ENCODE assay signal across 13 cellular contexts in the genomic region with DNA sequence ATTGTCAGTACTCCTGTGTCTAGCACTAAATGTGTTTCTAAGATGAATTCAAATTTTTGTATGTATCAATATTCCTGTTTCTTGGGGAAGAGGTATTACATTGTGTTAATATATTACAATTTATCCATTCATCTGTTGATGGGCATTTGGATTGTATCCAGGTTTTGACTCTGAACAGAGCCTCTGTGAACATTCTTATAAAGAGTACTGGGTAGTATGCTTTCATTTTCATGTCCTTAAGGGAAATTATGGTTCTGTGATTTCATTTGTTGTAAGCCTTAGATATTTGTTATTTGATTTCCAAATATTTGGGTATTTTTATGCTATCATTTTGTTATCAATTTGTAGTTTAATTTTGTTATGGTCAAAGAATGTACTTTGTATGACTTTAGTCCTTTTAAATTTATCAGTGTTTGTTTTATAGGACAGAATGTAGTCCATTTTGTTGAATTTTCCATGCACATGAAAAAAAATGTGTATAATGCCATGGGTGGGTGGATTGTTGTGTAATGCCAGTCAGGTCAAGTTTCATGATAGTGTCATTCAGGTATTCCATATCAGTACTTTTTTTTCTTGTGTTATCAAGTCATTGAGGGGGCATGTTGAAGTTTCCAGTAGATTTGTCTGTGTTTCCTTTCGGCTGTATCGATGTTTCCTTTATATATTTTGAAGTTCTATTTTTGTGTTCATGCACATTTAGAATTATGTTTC. TPM values are rescaled to one million over a fixed set of nuclear protein-coding genes. Genes with fewer than 3 reads are reported as not detected.
DNase-seq lines count a peak whose midpoint lies in the region; ATAC-seq, FAIRE-seq and TF ChIP-seq lines count a peak whose summit lies in the region.
"Had no signal": no experiment of that assay in that cellular context is flagged by ENCODE, and none has a peak within 500 bp of the region (broad histone marks: within the 10 kb centered on the region; RNA-seq: fewer than 3 reads in every experiment).

No MANE protein-coding gene starts in this region.

- H4K20me1 ChIP-seq in HepG2 (ENCODE audit: insufficient read depth, low read length): no peaks in the 10 kb centered on the region

- TF ChIP-seq EP300 in HepG2 (IDR thresholded peaks at IDR 0.05; ENCODE audit: low read depth in 2 of 2, low read length in 2 of 2) (no peak), HepG2 (CRISPR knock-in tag; IDR thresholded peaks at IDR 0.05; ENCODE audit: borderline replicate concordance) (no peak)

- H3K9ac ChIP-seq in liver (ENCODE audit: low read depth in 1 of 2, low read length in 2 of 2): no peak overlapping the region
- H3K9ac ChIP-seq in HepG2 (ENCODE audit: insufficient read depth, low read depth, low read length): no peak overlapping the region
- H3K9ac ChIP-seq: BLaER1 treated with 17β-estradiol and CSF1 and Interleukin-3, amounts not matched to agents 10 nM and 100 nM had no signal

- no peak for DNase-seq in HepG2 (ENCODE audit: low spot score)
- peak; percentile 75 for DNase-seq in SK-MEL-5 (ENCODE audit: low read depth, low spot score)
- peak; percentile 67 for DNase-seq in superior temporal gyrus (ENCODE audit: extremely low spot score)
- DNase-seq in kidney glomerular epithelial cell (lab: John Stamatoyannopoulos, UW): no peak
- DNase-seq in 8988T: no peak
- DNase-seq: activated CD8-positive, alpha-beta memory T cell treated with anti-CD3 and anti-CD28 coated beads for 24 hours; glutamatergic neuron; MV-4-11; right cardiac atrium had no signal

- H3K9me3 ChIP-seq in liver (ENCODE audit: control insufficient read depth in 4 of 4, low read length in 3 of 4) (no peaks in the 10 kb centered on the region), HepG2 (ENCODE audit: low read length) (no peaks in the 10 kb centered on the region)

- in situ Hi-C loops in HepG2 (cut with HindIII; ENCODE audit: extremely low pct_ligation_motif_present, low pct_unique_long_range_greater_than_20kb) (no loop called here), SK-MEL-5 (cut with HindIII; ENCODE audit: low pct_unique_long_range_greater_than_20kb, low sequenced_read_pairs) (no loop called here)

- H3K4me3 ChIP-seq in liver (ENCODE audit: low read depth in 1 of 3, low read length in 3 of 3) (no peak overlapping the region), HepG2 (replicated peaks in 1 of 3; ENCODE audit: insufficient read depth in 1 of 3, low read depth in 2 of 3, low read length in 3 of 3) (no peak overlapping the region)
- H3K4me3 ChIP-seq: BLaER1 treated with 17β-estradiol and CSF1 and Interleukin-3, amounts not matched to agents 10 nM and 100 nM had no signal

- POLR2A ChIA-PET in HepG2 (lab: Yijun Ruan, JAX): no interaction called here

- no peak overlapping the region for H3K27ac ChIP-seq in liver (ENCODE audit: low read depth in 1 of 2, low read length in 2 of 2)
- H3K27ac ChIP-seq in HepG2 (ENCODE audit: extremely low read length, insufficient read depth, low read length): no peak overlapping the region
- H3K27ac ChIP-seq: BLaER1 treated with 17β-estradiol and CSF1 and Interleukin-3, amounts not matched to agents 10 nM and 100 nM had no signal

- WGBS in liver: 79% methylated on average over 2 of the region's 2 CpGs
- 99% methylated on average over 2 of the region's 2 CpGs for WGBS in HepG2 (ENCODE audit: low lambda C conversion rate)

- TF ChIP-seq CTCF in liver (IDR thresholded peaks at IDR 0.05; ENCODE audit: low read depth, low read length, missing input control) (no peak), HepG2 (CRISPR knock-in tag; IDR thresholded peaks at IDR 0.05) (no peak)

- CTCF ChIA-PET in HepG2 (lab: Yijun Ruan, JAX; ENCODE audit: low intra/inter-chr PET ratio, low total read pairs): no interaction called here

- no peak overlapping the region for H3K4me2 ChIP-seq in HepG2 (ENCODE audit: low read depth, low read length)

- H3K4me1 ChIP-seq in liver (ENCODE audit: control insufficient read depth in 4 of 4, insufficient read depth in 4 of 4, low read length in 3 of 4) (peaks cover 0 to 3% (median 0%) of the 10 kb centered on the region in 4 donors), HepG2 (ENCODE audit: insufficient read depth, low read length) (peaks cover 13% of the 10 kb centered on the region; the same call in 1 of the 2 replicates)

- H3K36me3 ChIP-seq in liver (ENCODE audit: control insufficient read depth in 4 of 4, insufficient read depth in 3 of 4, low read depth in 1 of 4, low read length in 3 of 4) (no peaks in the 10 kb centered on the region), HepG2 (replicated peaks in 1 of 2; ENCODE audit: control insufficient read depth in 1 of 2, insufficient read depth in 2 of 2, low read length in 2 of 2) (peaks cover 1 to 13% of the 10 kb centered on the region in 2 experiments; a peak in 2 of 5 replicates)

- intact Hi-C loops in HepG2 (cut with micrococcal nuclease; ENCODE audit: unreplicated experiment): no loop called here

- H2AFZ ChIP-seq in HepG2 (ENCODE audit: low read length): no peak overlapping the region

- no peak for TF ChIP-seq POLR2A in HepG2 (IDR thresholded peaks at IDR 0.05; ENCODE audit: insufficient read depth in 1 of 2, low read depth in 2 of 2, low read length in 2 of 2)

- H3K79me2 ChIP-seq in HepG2 (ENCODE audit: insufficient read depth, low read length): peaks cover 79% of the 10 kb centered on the region

- FAIRE-seq in HepG2 (lab: Jason Lieb, UNC) (no peak), endometrium (lab: Jason Lieb, UNC) (peak; percentile 35)

- H3K27me3 ChIP-seq in liver (ENCODE audit: control insufficient read depth in 4 of 4, insufficient read depth in 4 of 4, low read length in 3 of 4) (no peaks in the 10 kb centered on the region), HepG2 (ENCODE audit: control insufficient read depth in 1 of 2, insufficient read depth in 2 of 2, low read length in 2 of 2) (no peaks in the 10 kb centered on the region)
- H3K27me3 ChIP-seq: BLaER1 treated with 17β-estradiol and CSF1 and Interleukin-3, amounts not matched to agents 10 nM and 100 nM had no signal

- no peak for ATAC-seq in HepG2
- no peak for ATAC-seq in GM18502 (IDR thresholded peaks at IDR 0.05; ENCODE audit: poor library complexity, unreplicated experiment)
- ATAC-seq: right cardiac atrium had no signal

- no peak for TF ChIP-seq RAD21 in liver (IDR thresholded peaks at IDR 0.05)
- no peak for TF ChIP-seq RAD21 in HepG2 (CRISPR knock-in tag; IDR thresholded peaks at IDR 0.05)

- no TSS peak for BruUV-seq in HepG2 (replicated peaks; lab: Mats Ljungman, UMichigan)

TF ChIP-seq in liver, 16 proteins besides CTCF, POLR2A, EP300 and RAD21 (continues in another document):
- TF ChIP-seq SP1 (IDR thresholded peaks at IDR 0.05) (no peak), HNF4G (IDR thresholded peaks at IDR 0.05) (no peak)

TF ChIP-seq in HepG2, 621 proteins besides CTCF, POLR2A, EP300 and RAD21 (continues in another document):
- TF ChIP-seq, protein P1, sequence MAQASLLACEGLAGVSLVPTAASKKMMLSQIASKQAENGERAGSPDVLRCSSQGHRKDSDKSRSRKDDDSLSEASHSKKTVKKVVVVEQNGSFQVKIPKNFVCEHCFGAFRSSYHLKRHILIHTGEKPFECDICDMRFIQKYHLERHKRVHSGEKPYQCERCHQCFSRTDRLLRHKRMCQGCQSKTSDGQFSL (CRISPR knock-in tag; IDR thresholded peaks at IDR 0.05): no peak
- TF ChIP-seq PHB2 (IDR thresholded peaks at IDR 0.05; ENCODE audit: partially characterized antibody): no peak

RNA-seq across cellular contexts. Expression of gene STAM, which starts 38.4 kb away (rescaled TPM):
- total RNA-seq in liver (10 to 100 TPM in 1 of 2 donors, 1 to 10 TPM in 1; 8.3 to 32.4 TPM), HepG2 (2016; rRNA removed; fragmentation: Illumina TruSeq; extraction: Trizol) (25.1 and 31.7 TPM in 2 replicates)
- polyA plus RNA-seq in liver (1 to 10 TPM; 4.9 to 5.1 TPM), HepG2 (2011; rRNA removed) (17.7 and 19.5 TPM in 2 replicates)
- total RNA-seq in HepG2 (2016; cell fraction: cytosol; rRNA removed; fragmentation: Illumina TruSeq; extraction: Trizol; ENCODE audit: low read depth): 5.4 TPM in 2 replicates
- 26.6 and 29.6 TPM in 2 replicates for total RNA-seq in HepG2 (2016; cell fraction: insoluble cytoplasmic fraction; rRNA removed; fragmentation: Illumina TruSeq; extraction: Trizol)
- total RNA-seq in HepG2 (2016; cell fraction: membrane; rRNA removed; fragmentation: Illumina TruSeq; extraction: Trizol): 11.2 and 11.3 TPM in 2 replicates
- total RNA-seq in HepG2 (2016; cell fraction: nucleus; rRNA removed; fragmentation: Illumina TruSeq; extraction: Trizol): 37.3 and 38.6 TPM in 2 replicates
- polyA plus RNA-seq in HepG2 (2011; cell fraction: cytosol; rRNA removed): 15.3 and 21.5 TPM in 2 replicates
- 10.6 and 11.9 TPM in 2 replicates for polyA plus RNA-seq in HepG2 (2011; cell fraction: nucleus; rRNA removed)
- 15.8 and 19.6 TPM in 2 replicates for polyA plus RNA-seq in HepG2 (2012)
- polyA plus RNA-seq in HepG2 (2016; cell fraction: cytosol; fragmentation: Illumina TruSeq; extraction: Trizol; ENCODE audit: low read depth): 1.7 and 2.0 TPM in 2 replicates
- 34.4 and 39.5 TPM in 2 replicates for polyA plus RNA-seq in HepG2 (2016; cell fraction: insoluble cytoplasmic fraction; fragmentation: Illumina TruSeq; extraction: Trizol; ENCODE audit: low read depth)
- 5.8 and 6.3 TPM in 2 replicates for polyA plus RNA-seq in HepG2 (2016; cell fraction: membrane; fragmentation: Illumina TruSeq; extraction: Trizol; ENCODE audit: low read depth)
- 24.4 and 25.4 TPM in 2 replicates for polyA plus RNA-seq in HepG2 (2016; cell fraction: nucleus; fragmentation: Illumina TruSeq; extraction: Trizol; ENCODE audit: insufficient read depth, low read depth)
- polyA minus RNA-seq in HepG2 (2011; rRNA and poly(A)+ RNA removed; ENCODE audit: low replicate concordance): 22.5 and 30.1 TPM in 2 replicates
- polyA minus RNA-seq in HepG2 (2011; cell fraction: cytosol; rRNA and poly(A)+ RNA removed): 20.3 and 26.5 TPM in 2 replicates
- polyA minus RNA-seq in HepG2 (2011; cell fraction: nucleus; rRNA and poly(A)+ RNA removed): 95.6 and 102 TPM in 2 replicates
- 16.8 and 17.3 TPM in 2 replicates for total RNA-seq in SK-MEL-5 (2014; rRNA removed; shearing (Covaris generic))
- 14.1 and 23.0 TPM in 2 replicates for polyA plus RNA-seq in SK-MEL-5 (2015; cell fraction: cytosol; rRNA removed)
- 21.3 and 27.8 TPM in 2 replicates for polyA plus RNA-seq in SK-MEL-5 (2015; cell fraction: nucleus; rRNA removed)

Comparison
In these comparisons a context has a peak if more than half of its experiments do, and no peak if none do; other contexts are left out.
1. DNase-seq: peak in SK-MEL-5 (single experiment) and superior temporal gyrus (single experiment); none in HepG2 (single experiment), kidney glomerular epithelial cell (single experiment) and 8988T (single experiment).